Comparison of ENCODE assay signal across 1 cellular context in genomic region chr18:44758821-44759624, GRCh38.
TF ChIP-seq lines count a peak whose summit lies in the region.

No MANE protein-coding gene starts in this region.

TF ChIP-seq in GM12878, 131 proteins besides CTCF, POLR2A, EP300 and RAD21 (continued from another document and continues in another):
- TF ChIP-seq CUX1 (IDR thresholded peaks at IDR 0.05; ENCODE audit: insufficient replicate concordance, low read depth, low read length) (peak; percentile 80), E4F1 (IDR thresholded peaks at IDR 0.05; ENCODE audit: borderline replicate concordance, partially characterized antibody) (no peak), ZBTB40 (IDR thresholded peaks at IDR 0.05; ENCODE audit: borderline replicate concordance) (peak; percentile 58; the same call in 1 of the 2 replicates), BRCA1 (IDR thresholded peaks at IDR 0.05; ENCODE audit: low read depth, low read length) (no peak), MEF2B (IDR thresholded peaks at IDR 0.05; ENCODE audit: partially characterized antibody, poor library complexity, severe bottlenecking) (peak; percentile 99), CHD2 (IDR thresholded peaks at IDR 0.05; ENCODE audit: borderline replicate concordance, low read depth, low read length) (peak; percentile 93), MYB (IDR thresholded peaks at IDR 0.05; ENCODE audit: borderline replicate concordance, low read depth, low read length) (peak; percentile 83), DPF2 (IDR thresholded peaks at IDR 0.05) (peak; percentile 99), PRDM15 (CRISPR knock-in tag; IDR thresholded peaks at IDR 0.05) (0 out of 2 replicates have a peak, but pooled peaks have one; percentile 12), ZNF622 (IDR thresholded peaks at IDR 0.05) (no peak), PAX8 (IDR thresholded peaks at IDR 0.05) (no peak), RB1 (IDR thresholded peaks at IDR 0.05; ENCODE audit: borderline replicate concordance) (no peak), NR2F1 (conservative IDR thresholded peaks at IDR 0.05) (peak; percentile 98), CEBPZ (IDR thresholded peaks at IDR 0.05; ENCODE audit: low read depth, low read length) (no peak), GATAD2B (conservative IDR thresholded peaks at IDR 0.05; ENCODE audit: low read depth) (peak; percentile 39; the same call in 1 of the 2 replicates), ZBED1 (IDR thresholded peaks at IDR 0.05; ENCODE audit: borderline replicate concordance) (peak; percentile 95), YY1 (IDR thresholded peaks at IDR 0.05; ENCODE audit: low read depth, low read length) (peak; percentile 35; the same call in 1 of the 2 replicates), SREBF1 (IDR thresholded peaks at IDR 0.05; ENCODE audit: low read length) (no peak; the same call in 1 of the 2 replicates), ZNF274 (IDR thresholded peaks at IDR 0.05; ENCODE audit: insufficient read depth, insufficient read length) (no peak), BCL11A (IDR thresholded peaks at IDR 0.05; ENCODE audit: low read depth, low read length) (peak; percentile 98), JUND (IDR thresholded peaks at IDR 0.05; ENCODE audit: low read depth, low read length) (0 out of 2 replicates have a peak, but pooled peaks have one; percentile 4), NBN (IDR thresholded peaks at IDR 0.05) (peak; percentile 96), BHLHE40 (IDR thresholded peaks at IDR 0.05; ENCODE audit: borderline replicate concordance in 1 of 2, low read depth in 2 of 2, low read length in 1 of 2) (peak; percentile 59 to 62; a peak in 2 of 4 replicates), CHD1 (IDR thresholded peaks at IDR 0.05; ENCODE audit: low read depth, low read length) (no peak), ZNF592 (IDR thresholded peaks at IDR 0.05) (peak; percentile 89; the same call in 1 of the 2 replicates), IKZF1 (conservative IDR thresholded peaks at IDR 0.05) (peak; percentile 96), ETV6 (conservative IDR thresholded peaks at IDR 0.05 in 1 of 2, IDR thresholded peaks at IDR 0.05 in 1 of 2; ENCODE audit: borderline replicate concordance in 1 of 2, low read depth in 1 of 2) (peak in 1 of 2 experiments; percentile 95; a peak in 2 of 4 replicates), HDGF (IDR thresholded peaks at IDR 0.05) (no peak), MTA3 (IDR thresholded peaks at IDR 0.05; ENCODE audit: borderline replicate concordance, low read length) (peak; percentile 96; the same call in 1 of the 2 replicates), RFX5 (IDR thresholded peaks at IDR 0.05; ENCODE audit: low read depth, low read length) (no peak), ZNF207 (IDR thresholded peaks at IDR 0.05; ENCODE audit: borderline replicate concordance) (no peak), POLR2AphosphoS2 (IDR thresholded peaks at IDR 0.05; ENCODE audit: low read depth, low read length) (0 out of 2 replicates have a peak, but pooled peaks have one; percentile 10), CEBPB (IDR thresholded peaks at IDR 0.05; ENCODE audit: borderline replicate concordance in 1 of 2, low read depth in 2 of 2, low read length in 2 of 2) (peak in 1 of 2 experiments; percentile 97; a peak in 2 of 4 replicates), ZNF217 (IDR thresholded peaks at IDR 0.05) (peak; percentile 76)
